In genomic region chr6:118963003-118963402, GRCh38 we compare ENCODE assay signal across 1 cellular context.
TF ChIP-seq lines count a peak whose summit lies in the region.

No MANE protein-coding gene starts in this region.

TF ChIP-seq in WTC11, 78 proteins besides CTCF, POLR2A, EP300 and RAD21 (continued from another document):
- no peak for TF ChIP-seq STAT6 (CRISPR knock-in tag; conservative IDR thresholded peaks at IDR 0.05; ENCODE audit: low read depth)
- TF ChIP-seq USF1 (CRISPR knock-in tag; IDR thresholded peaks at IDR 0.05), result no peak
- TF ChIP-seq RELA (CRISPR knock-in tag; IDR thresholded peaks at IDR 0.05; ENCODE audit: borderline replicate concordance), result no peak
- TF ChIP-seq MAX (CRISPR knock-in tag; IDR thresholded peaks at IDR 0.05), result no peak
- no peak for TF ChIP-seq NR1H2 (CRISPR knock-in tag; IDR thresholded peaks at IDR 0.05)
- TF ChIP-seq FOXP1 (CRISPR knock-in tag; IDR thresholded peaks at IDR 0.05; ENCODE audit: borderline replicate concordance), result no peak
- no peak for TF ChIP-seq ATF6 (CRISPR knock-in tag; IDR thresholded peaks at IDR 0.05)
- TF ChIP-seq JAZF1 (CRISPR knock-in tag; IDR thresholded peaks at IDR 0.05), result no peak
- no peak for TF ChIP-seq ZNF416 (CRISPR knock-in tag; IDR thresholded peaks at IDR 0.05)
- TF ChIP-seq ZNF317 (CRISPR knock-in tag; IDR thresholded peaks at IDR 0.05; ENCODE audit: borderline replicate concordance, low read depth), result no peak
- no peak for TF ChIP-seq MLX (CRISPR knock-in tag; IDR thresholded peaks at IDR 0.05)
